Comparison of ENCODE assay signal across 18 cellular contexts in genomic region chr21:35882791-35883240, GRCh38.
DNase-seq lines count a peak whose midpoint lies in the region; ATAC-seq and TF ChIP-seq lines count a peak whose summit lies in the region.
"Had no signal": no experiment of that assay in that cellular context is flagged by ENCODE, and none has a peak within 500 bp of the region (broad histone marks: within the 10 kb centered on the region; RNA-seq: fewer than 3 reads in every experiment).

No MANE protein-coding gene starts in this region.

- H2BK12ac ChIP-seq in mesenchymal stem cell (ENCODE audit: low read length in 2 of 2) = no peak overlapping the region

- H2BK5ac ChIP-seq in mesenchymal stem cell (ENCODE audit: low read depth, low read length, poor library complexity, severe bottlenecking) = no peak overlapping the region

- 58% methylated on average over 10 of the region's 10 CpGs for WGBS in mesenchymal stem cell

- TF ChIP-seq CTCF in cardiac fibroblast (IDR thresholded peaks at IDR 0.05; ENCODE audit: low read depth, low read length) (no peak), coronary artery (IDR thresholded peaks at IDR 0.05) (no peak)

- no peak overlapping the region for H3K4ac ChIP-seq in mesenchymal stem cell (ENCODE audit: low read depth in 1 of 2, low read length in 2 of 2)

- DNase-seq in COLO829 (ENCODE audit: low spot score) = peak; percentile 53
- DNase-seq in HT1080 (ENCODE audit: low read depth) = peak; percentile 41
- DNase-seq in cardiac fibroblast (ENCODE audit: low read depth in 2 of 2) = peak; percentile 1 to 13
- DNase-seq in mesenchymal stem cell = no peak
- no peak for DNase-seq in coronary artery (ENCODE audit: low spot score)
- no peak for DNase-seq in NCI-H526 treated with DMSO at 0.1 percent for 48 hours (lab: John Stamatoyannopoulos, UW)
- no peak for DNase-seq in dermis blood vessel endothelial cell
- DNase-seq: activated B cell treated with CpG ODN at 0.5 μM for 24 hours; activated naive CD8-positive, alpha-beta T cell treated with anti-CD3 and anti-CD28 coated beads for 36 hours; AML-193; endodermal cell; GDM1; Kasumi-1; left lung; NCI-H1417 treated with DMSO at 0.1 percent for 48 hours; T-helper 1 cell had no signal

- peak overlapping the region in 1 of 2 experiments; percentile 33 for H3K14ac ChIP-seq in mesenchymal stem cell (ENCODE audit: low read length in 2 of 2)

- H3K79me1 ChIP-seq in mesenchymal stem cell (replicated peaks; ENCODE audit: low read length, poor library complexity, severe bottlenecking) = no peaks in the 10 kb centered on the region

- peaks cover 0 to 3% of the 10 kb centered on the region in 2 experiments for H3K36me3 ChIP-seq in mesenchymal stem cell (ENCODE audit: control insufficient read depth in 1 of 2, insufficient read depth in 2 of 2, low read depth in 1 of 2, low read length in 2 of 2)
- H3K36me3 ChIP-seq: left lung had no signal

- H3K4me3 ChIP-seq in cardiac fibroblast (replicated peaks in 1 of 2; ENCODE audit: low read depth in 2 of 2, low read length in 2 of 2) (no peak overlapping the region), mesenchymal stem cell (ENCODE audit: insufficient read depth in 1 of 2, low read depth in 1 of 2, low read length in 2 of 2) (no peak overlapping the region), coronary artery (no peak overlapping the region)
- H3K4me3 ChIP-seq: left lung had no signal

- no peak overlapping the region for H2BK120ac ChIP-seq in mesenchymal stem cell (ENCODE audit: low read depth, low read length)

- H2AFZ ChIP-seq in mesenchymal stem cell (ENCODE audit: low read depth, low read length) = no peak overlapping the region

- peak overlapping the region; percentile 10 for H3K4me2 ChIP-seq in mesenchymal stem cell (ENCODE audit: low read length, poor library complexity, severe bottlenecking)

- H3K9ac ChIP-seq in mesenchymal stem cell (ENCODE audit: low read length) = no peak overlapping the region

- H2AK5ac ChIP-seq in mesenchymal stem cell (ENCODE audit: low read length, severe bottlenecking) = no peak overlapping the region

- H3K27me3 ChIP-seq in mesenchymal stem cell (ENCODE audit: control insufficient read depth in 1 of 2, insufficient read depth in 1 of 2, low read length in 2 of 2) = peaks cover 10 to 39% of the 10 kb centered on the region in 2 experiments

- no peaks in the 10 kb centered on the region for H3K9me3 ChIP-seq in mesenchymal stem cell (ENCODE audit: control insufficient read depth, low read length)

- H4K8ac ChIP-seq in mesenchymal stem cell (ENCODE audit: low read length) = no peak overlapping the region

- H3K18ac ChIP-seq in mesenchymal stem cell (ENCODE audit: low read depth in 1 of 2, low read length in 2 of 2) = no peak overlapping the region

- peaks cover 2% of the 10 kb centered on the region for H3K4me1 ChIP-seq in mesenchymal stem cell (ENCODE audit: control insufficient read depth, insufficient read depth, low read depth, low read length)
- H3K4me1 ChIP-seq: left lung had no signal

- ATAC-seq in GM18909 (IDR thresholded peaks at IDR 0.05; ENCODE audit: poor library complexity, unreplicated experiment) = no peak
- ATAC-seq: left lung had no signal

- H3K27ac ChIP-seq in mesenchymal stem cell (ENCODE audit: low read length, poor library complexity, severe bottlenecking) (no peak overlapping the region), coronary artery (no peak overlapping the region)
- H3K27ac ChIP-seq: left lung, RWPE1 had no signal

- H2BK15ac ChIP-seq in mesenchymal stem cell (ENCODE audit: low read depth, poor library complexity, severe bottlenecking) = no peak overlapping the region

- no peak overlapping the region for H3K23ac ChIP-seq in mesenchymal stem cell (ENCODE audit: low read length in 2 of 2)

- no peak overlapping the region for H4K91ac ChIP-seq in mesenchymal stem cell (ENCODE audit: low read length)

Comparison
In these comparisons a context has a peak if more than half of its experiments do, and no peak if none do; other contexts are left out.
1. DNase-seq: peak in COLO829 (single experiment), HT1080 (single experiment) and cardiac fibroblast (2 of 2); none in mesenchymal stem cell (single experiment), coronary artery (single experiment), NCI-H526 treated with DMSO at 0.1 percent for 48 hours (single experiment) and dermis blood vessel endothelial cell (single experiment).